ENCODE assay signal across 18 cellular contexts in genomic region chr10:51800725-51801455, GRCh38.
"Had no signal": no experiment of that assay in that cellular context is flagged by ENCODE, and none has a peak within 500 bp of the region (broad histone marks: within the 10 kb centered on the region; RNA-seq: fewer than 3 reads in every experiment).

No MANE protein-coding gene starts in this region.

- H3K27me3 ChIP-seq: esophagus muscularis mucosa, heart right ventricle, pancreas, testis, transverse colon had no signal

- ATAC-seq: heart right ventricle; left lobe of liver; natural killer cell treated with Interleukin-12 subunit alpha and Interleukin-12 subunit beta and Interleukin-15 and Interleukin-18, amount 100 ng/mL, for 72 hours; pancreas; right cardiac atrium had no signal

- DNase-seq: effector memory CD4-positive, alpha-beta T cell; heart right ventricle; hypothalamus; islet precursor cell; mammary epithelial cell; occipital lobe; pancreas; right cardiac atrium; stimulated activated CD4-positive, alpha-beta T cell treated with anti-CD3 and anti-CD28 coated beads, Interleukin-2, amount 100 ng/mL, for 48 hours; testis; transverse colon had no signal

- H3K27me3 Mint-ChIP-seq: natural killer cell treated with Interleukin-12 subunit alpha and Interleukin-12 subunit beta and Interleukin-15 and Interleukin-18, amount 100 ng/mL, for 72 hours; progenitor cell of endocrine pancreas had no signal

- H3K36me3 Mint-ChIP-seq: natural killer cell treated with Interleukin-12 subunit alpha and Interleukin-12 subunit beta and Interleukin-15 and Interleukin-18, amount 100 ng/mL, for 72 hours had no signal

- H3K4me3 ChIP-seq: esophagus muscularis mucosa, heart right ventricle, pancreas, smooth muscle cell, testis, transverse colon had no signal

- H3K27ac Mint-ChIP-seq: natural killer cell treated with Interleukin-12 subunit alpha and Interleukin-12 subunit beta and Interleukin-15 and Interleukin-18, amount 100 ng/mL, for 72 hours; progenitor cell of endocrine pancreas; stimulated activated naive CD8-positive, alpha-beta T cell treated with anti-CD3 and anti-CD28 coated beads, Interleukin-15, Interleukin-2, amounts not matched to agents 100 ng/mL and 50 ng/mL, for 24 hours had no signal

- H3K27ac ChIP-seq: epithelial cell of prostate, esophagus muscularis mucosa, heart right ventricle, pancreas, testis, transverse colon had no signal

- H3K9me3 Mint-ChIP-seq: stimulated activated naive CD8-positive, alpha-beta T cell treated with anti-CD3 and anti-CD28 coated beads, Interleukin-15, Interleukin-2, amounts not matched to agents 100 ng/mL and 50 ng/mL, for 24 hours had no signal

- H3K4me3 Mint-ChIP-seq: natural killer cell treated with Interleukin-12 subunit alpha and Interleukin-12 subunit beta and Interleukin-15 and Interleukin-18, amount 100 ng/mL, for 72 hours; stimulated activated naive CD8-positive, alpha-beta T cell treated with anti-CD3 and anti-CD28 coated beads, Interleukin-15, Interleukin-2, amounts not matched to agents 100 ng/mL and 50 ng/mL, for 24 hours had no signal

- H3K4me1 ChIP-seq: esophagus muscularis mucosa, pancreas, testis had no signal

- H3K9me3 ChIP-seq: esophagus muscularis mucosa, heart right ventricle, pancreas, testis, transverse colon had no signal

- H3K4me2 ChIP-seq: smooth muscle cell had no signal

- H3K36me3 ChIP-seq: esophagus muscularis mucosa, heart right ventricle, pancreas, transverse colon had no signal
